In the genomic region with DNA sequence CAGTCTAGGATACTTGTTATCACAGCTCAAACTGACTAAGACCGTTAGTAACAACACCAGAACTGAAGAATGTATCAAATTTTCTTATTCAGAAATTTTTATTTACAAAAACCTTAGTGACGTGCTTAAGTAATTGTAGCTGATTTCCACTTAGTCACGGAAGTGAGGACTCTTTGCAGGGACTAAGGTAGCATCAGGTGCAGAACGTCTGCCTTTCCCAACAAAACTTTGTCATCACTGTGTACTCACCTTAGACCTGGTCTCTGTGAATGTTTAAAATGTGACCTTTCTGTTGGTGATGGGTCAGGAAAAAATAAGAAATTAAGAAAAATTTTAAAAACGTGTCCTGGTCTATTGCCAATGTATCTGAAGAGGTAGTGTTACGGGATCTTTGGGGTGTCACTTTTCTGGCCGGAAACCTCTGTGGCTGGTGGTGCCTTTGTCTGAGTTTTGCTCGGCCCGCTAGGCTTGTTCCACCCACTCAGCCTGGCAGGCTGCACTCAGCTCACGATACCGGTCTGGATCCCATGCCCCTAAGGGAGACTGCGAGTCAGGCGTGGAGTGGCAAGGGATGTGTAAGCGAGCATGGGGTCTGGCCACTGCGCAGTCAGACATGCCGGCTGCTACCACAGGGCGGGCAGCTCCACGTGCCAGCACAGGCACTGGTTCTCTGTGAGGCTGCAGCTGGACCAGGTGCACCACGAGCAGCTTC, we compare ENCODE assay signal across 10 cellular contexts. TPM values are rescaled to one million over a fixed set of nuclear protein-coding genes. Genes with fewer than 3 reads are reported as not detected.
DNase-seq lines count a peak whose midpoint lies in the region; ATAC-seq, FAIRE-seq and TF ChIP-seq lines count a peak whose summit lies in the region.
"Had no signal": no experiment of that assay in that cellular context is flagged by ENCODE, and none has a peak within 500 bp of the region (broad histone marks: within the 10 kb centered on the region; RNA-seq: fewer than 3 reads in every experiment).

No MANE protein-coding gene starts in this region.

- H3K27ac ChIP-seq in temporal lobe (ENCODE audit: low read depth, low read length) = peak overlapping the region; percentile 7
- H3K27ac ChIP-seq: PC-9 had no signal

- H3K9me3 Mint-ChIP-seq in activated CD4-positive, alpha-beta T cell treated with anti-CD3 and anti-CD28 coated beads, Interleukin-2, amount 10 ng/mL, durations not matched to agents 24 days and 14 days = no peaks in the 10 kb centered on the region
- H3K9me3 Mint-ChIP-seq in activated naive CD4-positive, alpha-beta T cell treated with anti-CD3 and anti-CD28 coated beads, Interleukin-2, amount 50 U/mL, for 24 hours = no peaks in the 10 kb centered on the region
- no peaks in the 10 kb centered on the region for H3K9me3 Mint-ChIP-seq in natural killer cell
- no peaks in the 10 kb centered on the region for H3K9me3 Mint-ChIP-seq in progenitor cell of endocrine pancreas (ENCODE audit: low read depth)

- H3K27me3 Mint-ChIP-seq in activated CD4-positive, alpha-beta T cell treated with anti-CD3 and anti-CD28 coated beads, Interleukin-2, amount 10 ng/mL, durations not matched to agents 24 days and 14 days = no peaks in the 10 kb centered on the region
- H3K27me3 Mint-ChIP-seq in activated naive CD4-positive, alpha-beta T cell treated with anti-CD3 and anti-CD28 coated beads, Interleukin-2, amount 50 U/mL, for 24 hours = no peaks in the 10 kb centered on the region
- no peaks in the 10 kb centered on the region for H3K27me3 Mint-ChIP-seq in natural killer cell (ENCODE audit: low read depth in 2 of 2)
- H3K27me3 Mint-ChIP-seq in progenitor cell of endocrine pancreas = no peaks in the 10 kb centered on the region

- H3K36me3 Mint-ChIP-seq in activated CD4-positive, alpha-beta T cell treated with anti-CD3 and anti-CD28 coated beads, Interleukin-2, amount 10 ng/mL, durations not matched to agents 24 days and 14 days (ENCODE audit: low read depth) = peaks cover 18% of the 10 kb centered on the region
- H3K36me3 Mint-ChIP-seq in activated naive CD4-positive, alpha-beta T cell treated with anti-CD3 and anti-CD28 coated beads, Interleukin-2, amount 50 U/mL, for 24 hours = peaks cover 5% of the 10 kb centered on the region
- H3K36me3 Mint-ChIP-seq in natural killer cell = no peaks in the 10 kb centered on the region
- no peaks in the 10 kb centered on the region for H3K36me3 Mint-ChIP-seq in progenitor cell of endocrine pancreas (ENCODE audit: insufficient read depth)

- H3K4me3 Mint-ChIP-seq in activated CD4-positive, alpha-beta T cell treated with anti-CD3 and anti-CD28 coated beads, Interleukin-2, amount 10 ng/mL, durations not matched to agents 24 days and 14 days = peak overlapping the region; percentile 88
- H3K4me3 Mint-ChIP-seq in activated naive CD4-positive, alpha-beta T cell treated with anti-CD3 and anti-CD28 coated beads, Interleukin-2, amount 50 U/mL, for 24 hours = peak overlapping the region; percentile 88
- H3K4me3 Mint-ChIP-seq in natural killer cell (peak overlapping the region; percentile 43), progenitor cell of endocrine pancreas (ENCODE audit: low read depth) (no peak overlapping the region)

- TF ChIP-seq CTCF in natural killer cell (IDR thresholded peaks at IDR 0.05) (no peak), progenitor cell of endocrine pancreas (IDR thresholded peaks at IDR 0.05; ENCODE audit: unreplicated experiment) (no peak)

- intact Hi-C loops in activated CD4-positive, alpha-beta T cell treated with anti-CD3 and anti-CD28 coated beads, Interleukin-2, amount 10 ng/mL, durations not matched to agents 24 days and 14 days (cut with micrococcal nuclease) = loop anchor here (1.0 to 10.0 kb wide), 3 partner anchors 111 to 564 kb away; no protein-coding TSS in a partner anchor
- intact Hi-C loops in natural killer cell (cut with micrococcal nuclease) = loop anchor here (2.0 kb wide), 1 partner anchor 24 kb away; a partner anchor contains a TSS

- ATAC-seq in natural killer cell = peak in 2 of 3 donors; percentile 5 to 15

- no peak for FAIRE-seq in RCC 7860 (lab: Jason Lieb, UNC)

- H3K4me1 Mint-ChIP-seq in activated CD4-positive, alpha-beta T cell treated with anti-CD3 and anti-CD28 coated beads, Interleukin-2, amount 10 ng/mL, durations not matched to agents 24 days and 14 days = peaks cover 78% of the 10 kb centered on the region
- peaks cover 94% of the 10 kb centered on the region for H3K4me1 Mint-ChIP-seq in activated naive CD4-positive, alpha-beta T cell treated with anti-CD3 and anti-CD28 coated beads, Interleukin-2, amount 50 U/mL, for 24 hours
- H3K4me1 Mint-ChIP-seq in natural killer cell (peaks cover 55 to 69% of the 10 kb centered on the region in 2 donors), progenitor cell of endocrine pancreas (ENCODE audit: low read depth) (no peaks in the 10 kb centered on the region)

- DNase-seq in activated CD4-positive, alpha-beta T cell treated with anti-CD3 and anti-CD28 coated beads, Interleukin-2, amount 10 ng/mL, durations not matched to agents 24 days and 14 days = peak; percentile 89
- DNase-seq in natural killer cell = peak; percentile 16
- DNase-seq in RCC 7860 (ENCODE audit: low spot score) = no peak
- DNase-seq in anterior cingulate cortex (lab: John Stamatoyannopoulos, UW) = no peak
- DNase-seq in progenitor cell of endocrine pancreas (ENCODE audit: low spot score, unreplicated experiment) = no peak
- no peak for DNase-seq in DMS79 treated with DMSO at 0.1 percent for 48 hours (lab: John Stamatoyannopoulos, UW)
- DNase-seq: MG63, PC-9 had no signal

- H3K27ac Mint-ChIP-seq in activated CD4-positive, alpha-beta T cell treated with anti-CD3 and anti-CD28 coated beads, Interleukin-2, amount 10 ng/mL, durations not matched to agents 24 days and 14 days = peak overlapping the region; percentile 99
- H3K27ac Mint-ChIP-seq in activated naive CD4-positive, alpha-beta T cell treated with anti-CD3 and anti-CD28 coated beads, Interleukin-2, amount 50 U/mL, for 24 hours = peak overlapping the region; percentile 99
- peak overlapping the region; percentile 84 to 92 for H3K27ac Mint-ChIP-seq in natural killer cell
- H3K27ac Mint-ChIP-seq in progenitor cell of endocrine pancreas = no peak overlapping the region

RNA-seq across cellular contexts. Expression of a gene that starts 24.1 kb away (rescaled TPM):
- total RNA-seq in activated CD4-positive, alpha-beta T cell treated with anti-CD3 and anti-CD28 coated beads, Interleukin-2, amount 10 ng/mL, durations not matched to agents 24 days and 14 days = 73.1 and 74.0 TPM in 2 replicates
- total RNA-seq in natural killer cell (10 to 100 TPM in 2 of 3 donors, 1 to 10 TPM in 1; 7.6 to 19.1 (median 15.1) TPM), temporal lobe (7.6 TPM), progenitor cell of endocrine pancreas (3.2 and 3.3 TPM in 2 replicates)

Comparison
In these comparisons a context has a peak if more than half of its experiments do, and no peak if none do; other contexts are left out.
1. DNase-seq: peak in activated CD4-positive, alpha-beta T cell treated with anti-CD3 and anti-CD28 coated beads, Interleukin-2, amount 10 ng/mL, durations not matched to agents 24 days and 14 days (single experiment) and natural killer cell (single experiment); none in RCC 7860 (single experiment), anterior cingulate cortex (0 of 58), progenitor cell of endocrine pancreas (single experiment) and DMS79 treated with DMSO at 0.1 percent for 48 hours (single experiment).